Comparison of ENCODE assay signal across 1 cellular context in genomic region chr5:14710313-14710994, GRCh38.
TF ChIP-seq lines count a peak whose summit lies in the region.

No MANE protein-coding gene starts in this region.

TF ChIP-seq in IMR-90, 13 proteins besides CTCF, POLR2A, EP300 and RAD21:
- no peak for TF ChIP-seq CHD1 (IDR thresholded peaks at IDR 0.05; ENCODE audit: low read depth, low read length)
- no peak for TF ChIP-seq NFE2L2 (IDR thresholded peaks at IDR 0.05; ENCODE audit: low read depth, low read length)
- no peak for TF ChIP-seq ELK1 (IDR thresholded peaks at IDR 0.05; ENCODE audit: borderline replicate concordance, low read depth, low read length)
- no peak for TF ChIP-seq CEBPB (IDR thresholded peaks at IDR 0.05; ENCODE audit: low read depth, low read length)
- no peak for TF ChIP-seq BHLHE40 (IDR thresholded peaks at IDR 0.05; ENCODE audit: low read depth, low read length)
- no peak for TF ChIP-seq RFX5 (IDR thresholded peaks at IDR 0.05; ENCODE audit: low read depth, low read length)
- no peak for TF ChIP-seq MAFK (IDR thresholded peaks at IDR 0.05; ENCODE audit: low read depth, low read length)
